Comparison of ENCODE assay signal across 28 cellular contexts in genomic region chr1:68720476-68720875, GRCh38.
"Had no signal": no experiment of that assay in that cellular context is flagged by ENCODE, and none has a peak within 500 bp of the region (broad histone marks: within the 10 kb centered on the region; RNA-seq: fewer than 3 reads in every experiment).

No MANE protein-coding gene starts in this region.

- DNase-seq: colonic mucosa; cortex of kidney; dermis blood vessel endothelial cell; dorsolateral prefrontal cortex; effector CD4-positive, alpha-beta T cell; effector CD8-positive, alpha-beta T cell; effector memory CD4-positive, alpha-beta T cell; effector memory CD8-positive, alpha-beta T cell; endodermal cell; erythroblast; esophagus squamous epithelium; foreskin fibroblast; foreskin keratinocyte; foreskin melanocyte; gastrocnemius medialis; glutamatergic neuron; head of caudate nucleus; heart left ventricle; heart right ventricle had no signal

- H3K36me3 ChIP-seq: colonic mucosa, esophagus muscularis mucosa, esophagus squamous epithelium, gastrocnemius medialis, gastroesophageal sphincter, heart left ventricle, heart right ventricle had no signal

- H3K27ac ChIP-seq: colonic mucosa, coronary artery, dorsolateral prefrontal cortex, epithelial cell of prostate, esophagus muscularis mucosa, esophagus squamous epithelium, foreskin keratinocyte, gastrocnemius medialis, gastroesophageal sphincter, heart left ventricle, heart right ventricle had no signal

- H3K4me1 ChIP-seq: colonic mucosa, esophagus squamous epithelium, foreskin keratinocyte, gastrocnemius medialis had no signal

- H3K4me3 ChIP-seq: colonic mucosa, coronary artery, dorsolateral prefrontal cortex, esophagus muscularis mucosa, esophagus squamous epithelium, gastrocnemius medialis, gastroesophageal sphincter, heart left ventricle, heart right ventricle had no signal

- FAIRE-seq: colon, endometrium, endothelial cell of umbilical vein, frontal cortex had no signal

- H3K27me3 ChIP-seq: colonic mucosa, dorsolateral prefrontal cortex, esophagus muscularis mucosa, esophagus squamous epithelium, foreskin keratinocyte, gastrocnemius medialis, gastroesophageal sphincter, heart left ventricle, heart right ventricle had no signal

- H3K9me3 ChIP-seq: colonic mucosa, esophagus muscularis mucosa, esophagus squamous epithelium, gastrocnemius medialis, gastroesophageal sphincter had no signal

- ATAC-seq: effector memory CD8-positive, alpha-beta T cell; esophagus mucosa; foreskin keratinocyte; gastrocnemius medialis; gastroesophageal sphincter; heart left ventricle; heart right ventricle had no signal
